ENCODE assay signal across 13 cellular contexts in the genomic region with DNA sequence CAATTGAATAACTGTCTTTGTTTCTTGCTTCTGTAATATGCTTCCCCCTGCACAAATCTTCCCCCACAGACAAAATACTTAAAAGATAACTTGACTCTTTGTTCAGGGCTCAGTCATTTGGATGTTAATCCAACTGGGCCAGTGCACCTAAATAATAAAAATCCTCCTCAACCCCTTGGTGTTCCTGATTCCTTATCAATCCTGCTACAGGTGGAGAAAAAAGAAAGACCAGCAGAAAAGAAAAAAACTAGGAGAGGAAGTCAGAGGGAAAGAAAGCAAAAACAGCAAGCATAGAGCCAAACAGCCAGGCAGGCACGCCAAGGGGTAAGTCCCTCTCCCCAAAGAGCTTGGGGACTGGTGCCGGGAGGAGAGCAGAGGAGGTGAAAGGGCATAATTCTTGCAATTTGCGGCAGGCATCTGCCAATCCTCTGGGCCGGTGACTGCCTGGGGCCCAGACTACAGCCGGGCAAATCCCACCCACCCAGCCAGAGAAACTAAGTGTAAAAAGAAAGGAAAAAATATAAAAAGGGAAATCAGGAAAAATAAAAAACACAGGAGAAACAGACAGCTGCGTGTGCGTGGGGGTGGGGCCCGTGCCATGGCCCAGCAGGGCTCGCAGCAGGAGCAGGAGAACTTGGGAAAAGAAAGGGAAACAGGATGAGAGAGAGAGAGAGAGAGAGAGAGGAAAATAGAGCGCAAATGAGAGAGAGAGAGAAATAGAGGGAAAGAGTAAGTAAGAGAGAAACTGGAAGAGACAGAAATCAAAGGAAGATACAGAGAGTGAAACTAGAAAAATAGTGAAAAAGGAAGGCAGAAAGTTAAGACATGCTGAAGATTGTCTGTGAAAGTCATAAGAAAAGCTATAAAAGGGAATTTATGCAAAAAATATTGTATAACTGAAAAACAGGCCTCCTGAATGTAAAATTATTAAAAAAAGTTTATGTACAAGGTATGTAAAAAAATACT. TPM values are rescaled to one million over a fixed set of nuclear protein-coding genes. Genes with fewer than 3 reads are reported as not detected.
A peak's percentile ranks its signal among the peaks of the same experiment; 100 is the strongest.
DNase-seq lines count a peak whose midpoint lies in the region; ATAC-seq and TF ChIP-seq lines count a peak whose summit lies in the region.
"Had no signal": no experiment of that assay in that cellular context is flagged by ENCODE, and none has a peak within 500 bp of the region (broad histone marks: within the 10 kb centered on the region; RNA-seq: fewer than 3 reads in every experiment).

No MANE protein-coding gene starts in this region.

- H3K9ac ChIP-seq in endodermal cell (ENCODE audit: extremely low read depth, low read length, poor library complexity, severe bottlenecking), result no peak overlapping the region

- TF ChIP-seq CTCF in NB4 (IDR thresholded peaks at IDR 0.05; ENCODE audit: low read depth, low read length), result no peak
- TF ChIP-seq CTCF in lower lobe of right lung (IDR thresholded peaks at IDR 0.05), result no peak
- no peak for TF ChIP-seq CTCF in Peyer's patch (IDR thresholded peaks at IDR 0.05)
- no peak for TF ChIP-seq CTCF in endodermal cell (conservative IDR thresholded peaks at IDR 0.05)

- peaks cover 52% of the 10 kb centered on the region for H3K4me1 Mint-ChIP-seq in activated naive CD8-positive, alpha-beta T cell treated with anti-CD3 and anti-CD28 coated beads, Interleukin-2, amount 10 ng/mL, durations not matched to agents 7 days and 5 days
- peaks cover 27% of the 10 kb centered on the region for H3K4me1 Mint-ChIP-seq in endodermal cell

- 91 to 96% methylated on average over 5 to 8 of the region's 10 CpGs for WGBS in endodermal cell (ENCODE audit: insufficient coverage in 1 of 2, insufficient read length in 1 of 2), 2 experiments

- no peaks in the 10 kb centered on the region for H3K27me3 Mint-ChIP-seq in activated naive CD8-positive, alpha-beta T cell treated with anti-CD3 and anti-CD28 coated beads, Interleukin-2, amount 10 ng/mL, durations not matched to agents 7 days and 5 days
- no peaks in the 10 kb centered on the region for H3K27me3 Mint-ChIP-seq in endodermal cell (ENCODE audit: insufficient read depth)

- no peaks in the 10 kb centered on the region for H3K9me3 Mint-ChIP-seq in activated naive CD8-positive, alpha-beta T cell treated with anti-CD3 and anti-CD28 coated beads, Interleukin-2, amount 10 ng/mL, durations not matched to agents 7 days and 5 days
- H3K9me3 Mint-ChIP-seq in endodermal cell, result peaks cover 20% of the 10 kb centered on the region

- DNase-seq in NB4 (ENCODE audit: low read depth) (peak; percentile 17), lower lobe of right lung (no peak), Peyer's patch (no peak), endodermal cell (no peak)
- DNase-seq in activated naive CD8-positive, alpha-beta T cell treated with anti-CD3 and anti-CD28 coated beads, Interleukin-2, amount 10 ng/mL, durations not matched to agents 7 days and 5 days, result no peak
- peak; percentile 26 for DNase-seq in stimulated activated CD8-positive, alpha-beta memory T cell treated with anti-CD3 and anti-CD28 coated beads, Interleukin-4, amount 100 ng/mL, for 48 hours
- DNase-seq: activated naive CD4-positive, alpha-beta T cell treated with Interleukin-2 at 50 U/mL for 16 hours; Karpas-422; NCI-H1694; NCI-H524; occipital lobe had no signal

- peak overlapping the region; percentile 87 for H3K27ac Mint-ChIP-seq in activated naive CD8-positive, alpha-beta T cell treated with anti-CD3 and anti-CD28 coated beads, Interleukin-2, amount 10 ng/mL, durations not matched to agents 7 days and 5 days
- H3K27ac Mint-ChIP-seq in endodermal cell, result no peak overlapping the region

- ATAC-seq in activated naive CD8-positive, alpha-beta T cell treated with anti-CD3 and anti-CD28 coated beads, Interleukin-2, amount 10 ng/mL, durations not matched to agents 7 days and 5 days (ENCODE audit: low read depth), result no peak
- no peak for ATAC-seq in lower lobe of right lung
- no peak for ATAC-seq in HG03045 (IDR thresholded peaks at IDR 0.05; ENCODE audit: unreplicated experiment)

- peak overlapping the region; percentile 71 for H3K4me3 Mint-ChIP-seq in activated naive CD8-positive, alpha-beta T cell treated with anti-CD3 and anti-CD28 coated beads, Interleukin-2, amount 10 ng/mL, durations not matched to agents 7 days and 5 days
- H3K4me3 Mint-ChIP-seq in endodermal cell, result no peak overlapping the region

- peaks cover 31% of the 10 kb centered on the region for H3K4me1 ChIP-seq in lower lobe of right lung
- peaks cover 0 to 15% (median 3%) of the 10 kb centered on the region in 4 donors for H3K4me1 ChIP-seq in Peyer's patch
- peaks cover 5% of the 10 kb centered on the region for H3K4me1 ChIP-seq in endodermal cell (ENCODE audit: control insufficient read depth, insufficient read depth, low read length)

- POLR2A ChIA-PET in activated naive CD8-positive, alpha-beta T cell treated with anti-CD3 and anti-CD28 coated beads, Interleukin-2, amount 10 ng/mL, durations not matched to agents 7 days and 5 days (lab: Charles Lee), result interaction anchor here (0.8 to 1.1 kb wide), 2 partner anchors 19 to 305 kb away, joined by 3 read pairs; no protein-coding TSS in a partner anchor

- intact Hi-C loops in lower lobe of right lung (cut with DNase I), result no loop called here

- no peaks in the 10 kb centered on the region for H3K9me3 ChIP-seq in lower lobe of right lung
- no peaks in the 10 kb centered on the region for H3K9me3 ChIP-seq in Peyer's patch
- H3K9me3 ChIP-seq in endodermal cell (ENCODE audit: control insufficient read depth, low read length), result peaks cover 12% of the 10 kb centered on the region

- TF ChIP-seq POLR2A in NB4 (IDR thresholded peaks at IDR 0.05; ENCODE audit: extremely low read depth, insufficient read length) (no peak), Peyer's patch (IDR thresholded peaks at IDR 0.05) (no peak)

- H3K36me3 ChIP-seq in lower lobe of right lung, result no peaks in the 10 kb centered on the region
- no peaks in the 10 kb centered on the region for H3K36me3 ChIP-seq in Peyer's patch
- H3K36me3 ChIP-seq in endodermal cell (ENCODE audit: control insufficient read depth, insufficient read depth, low read length), result no peaks in the 10 kb centered on the region

- H3K27me3 ChIP-seq in lower lobe of right lung (ENCODE audit: low read depth) (no peaks in the 10 kb centered on the region), Peyer's patch (no peaks in the 10 kb centered on the region), endodermal cell (ENCODE audit: control insufficient read depth, insufficient read depth, low read length, poor library complexity, severe bottlenecking) (peaks cover 30% of the 10 kb centered on the region)

- H3K36me3 Mint-ChIP-seq in activated naive CD8-positive, alpha-beta T cell treated with anti-CD3 and anti-CD28 coated beads, Interleukin-2, amount 10 ng/mL, durations not matched to agents 7 days and 5 days, result peaks cover 43% of the 10 kb centered on the region
- H3K36me3 Mint-ChIP-seq in endodermal cell (ENCODE audit: low read depth), result peaks cover 26% of the 10 kb centered on the region

- no peak overlapping the region for H3K4me3 ChIP-seq in NB4 (ENCODE audit: low read depth, low read length)
- H3K4me3 ChIP-seq in lower lobe of right lung, result no peak overlapping the region
- H3K4me3 ChIP-seq in Peyer's patch, result no peak overlapping the region
- H3K4me3 ChIP-seq in endodermal cell (ENCODE audit: low read length), result no peak overlapping the region
- H3K4me3 ChIP-seq: lung had no signal

- H3K27ac ChIP-seq in lower lobe of right lung, result peak overlapping the region; percentile 25
- H3K27ac ChIP-seq in Peyer's patch, result peak overlapping the region in 1 of 4 donors; percentile 17
- no peak overlapping the region for H3K27ac ChIP-seq in endodermal cell (ENCODE audit: low read depth, low read length)

RNA-seq across cellular contexts. Expression of a gene that starts 21.4 kb away (rescaled TPM):
- total RNA-seq in activated naive CD8-positive, alpha-beta T cell treated with anti-CD3 and anti-CD28 coated beads, Interleukin-2, amount 10 ng/mL, durations not matched to agents 7 days and 5 days, result 100 to 1,000 TPM; 319 to 355 TPM
- total RNA-seq in lower lobe of right lung (7.5 TPM), Peyer's patch (10 to 100 TPM in 1 of 4 donors, 1 to 10 TPM in 3; 3.3 to 17.9 (median 6.6) TPM), endodermal cell (under 1 TPM in 1 of 2 donors, not detected in 1; 0.24 TPM)
- polyA plus RNA-seq in endodermal cell (2013, experiment 1 of 2), result not detected
- not detected for polyA plus RNA-seq in endodermal cell (2013, experiment 2 of 2)
- total RNA-seq: occipital lobe had no signal

RNA-seq across cellular contexts. Expression of a gene that starts 41.1 kb away (rescaled TPM):
- 10 to 100 TPM; 37.8 to 38.4 TPM for total RNA-seq in activated naive CD8-positive, alpha-beta T cell treated with anti-CD3 and anti-CD28 coated beads, Interleukin-2, amount 10 ng/mL, durations not matched to agents 7 days and 5 days
- total RNA-seq in lower lobe of right lung, result not detected
- 1 to 10 TPM in 3 of 4 donors, not detected in 1; 2.1 to 5.8 (median 5.6) TPM for total RNA-seq in Peyer's patch
- total RNA-seq in endodermal cell, result not detected
- not detected for polyA plus RNA-seq in endodermal cell (2013, experiment 1 of 2)
- polyA plus RNA-seq in endodermal cell (2013, experiment 2 of 2), result not detected
- total RNA-seq: occipital lobe had no signal

RNA-seq across cellular contexts. Expression of a gene that starts 51.9 kb away (rescaled TPM):
- total RNA-seq in activated naive CD8-positive, alpha-beta T cell treated with anti-CD3 and anti-CD28 coated beads, Interleukin-2, amount 10 ng/mL, durations not matched to agents 7 days and 5 days, result 1 to 10 TPM; 3.0 to 5.6 TPM
- total RNA-seq in lower lobe of right lung, result not detected
- total RNA-seq in Peyer's patch, result 1 to 10 TPM in 2 of 4 donors, not detected in 2; 1.6 to 2.8 TPM
- total RNA-seq in endodermal cell, result not detected
- polyA plus RNA-seq in endodermal cell (2013, experiment 1 of 2), result not detected
- polyA plus RNA-seq in endodermal cell (2013, experiment 2 of 2), result not detected

Comparison
In these comparisons a context has a peak if more than half of its experiments do, and no peak if none do; other contexts are left out.
1. DNase-seq: peak in NB4 (single experiment) and stimulated activated CD8-positive, alpha-beta memory T cell treated with anti-CD3 and anti-CD28 coated beads, Interleukin-4, amount 100 ng/mL, for 48 hours (single experiment); none in activated naive CD8-positive, alpha-beta T cell treated with anti-CD3 and anti-CD28 coated beads, Interleukin-2, amount 10 ng/mL, durations not matched to agents 7 days and 5 days (single experiment), lower lobe of right lung (single experiment), Peyer's patch (0 of 3) and endodermal cell (single experiment).
2. RNA of a gene that starts 21.4 kb away (total RNA-seq): 319 to 355 TPM in activated naive CD8-positive, alpha-beta T cell treated with anti-CD3 and anti-CD28 coated beads, Interleukin-2, amount 10 ng/mL, durations not matched to agents 7 days and 5 days; 3.3 to 17.9 TPM in Peyer's patch, 7.5 TPM in lower lobe of right lung (single experiment) and 0.24 TPM in endodermal cell; every median in the first group is over 10 times any median in the second.
3. RNA of a gene that starts 41.1 kb away (total RNA-seq): 37.8 to 38.4 TPM in activated naive CD8-positive, alpha-beta T cell treated with anti-CD3 and anti-CD28 coated beads, Interleukin-2, amount 10 ng/mL, durations not matched to agents 7 days and 5 days; 2.1 to 5.8 TPM in Peyer's patch, not detected in lower lobe of right lung (single experiment) and not detected in endodermal cell; every median in the first group is over 4 times any median in the second.